ENCODE assay signal across 8 cellular contexts in the genomic region with DNA sequence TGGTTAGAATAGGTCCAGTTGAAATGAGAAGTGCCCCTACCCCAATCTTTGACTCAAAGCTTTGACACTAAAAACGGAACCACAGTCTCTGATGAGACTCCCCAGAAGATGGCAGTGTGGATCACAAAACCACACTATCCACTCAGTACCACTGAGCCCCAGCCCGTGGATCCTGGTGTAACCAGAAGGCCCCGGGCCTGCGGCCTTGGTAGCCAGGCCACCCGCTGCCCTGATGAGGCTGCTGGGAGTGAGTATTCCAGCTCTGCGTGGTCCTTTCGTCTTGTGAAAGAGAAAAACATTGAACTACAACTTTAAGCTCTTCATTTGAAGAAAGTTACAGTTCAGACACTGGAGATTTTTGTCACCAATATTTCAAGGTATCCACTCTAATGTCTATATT. TPM values are rescaled to one million over a fixed set of nuclear protein-coding genes. Genes with fewer than 3 reads are reported as not detected.
DNase-seq lines count a peak whose midpoint lies in the region; TF ChIP-seq lines count a peak whose summit lies in the region.

No MANE protein-coding gene starts in this region.

- H3K36me3 ChIP-seq in tibial nerve = no peaks in the 10 kb centered on the region

- TF ChIP-seq POLR2A in tibial nerve (IDR thresholded peaks at IDR 0.05) = no peak

- H3K27me3 Mint-ChIP-seq in activated naive CD4-positive, alpha-beta T cell treated with anti-CD3 and anti-CD28 coated beads, Interleukin-2, amount 50 U/mL, for 24 hours = peaks cover 5% of the 10 kb centered on the region
- peaks cover 3% of the 10 kb centered on the region for H3K27me3 Mint-ChIP-seq in osteocyte (ENCODE audit: unreplicated experiment)

- no peaks in the 10 kb centered on the region for H3K4me1 Mint-ChIP-seq in activated naive CD4-positive, alpha-beta T cell treated with anti-CD3 and anti-CD28 coated beads, Interleukin-2, amount 50 U/mL, for 24 hours
- peaks cover 7% of the 10 kb centered on the region for H3K4me1 Mint-ChIP-seq in osteocyte (ENCODE audit: unreplicated experiment)

- peak overlapping the region; percentile 17 for H3K27ac Mint-ChIP-seq in activated naive CD4-positive, alpha-beta T cell treated with anti-CD3 and anti-CD28 coated beads, Interleukin-2, amount 50 U/mL, for 24 hours
- peak overlapping the region; percentile 33 for H3K27ac Mint-ChIP-seq in osteocyte (ENCODE audit: unreplicated experiment)

- H3K9me3 ChIP-seq in tibial nerve = no peaks in the 10 kb centered on the region

- peak overlapping the region; percentile 32 to 71 (median 48) for H3K27ac ChIP-seq in tibial nerve

- TF ChIP-seq CTCF in osteocyte (IDR thresholded peaks at IDR 0.05) (peak; percentile 91), tibial nerve (IDR thresholded peaks at IDR 0.05) (peak; percentile 54 to 88 (median 72))

- no peaks in the 10 kb centered on the region for H3K27me3 ChIP-seq in tibial nerve

- no peak overlapping the region for H3K4me3 Mint-ChIP-seq in activated naive CD4-positive, alpha-beta T cell treated with anti-CD3 and anti-CD28 coated beads, Interleukin-2, amount 50 U/mL, for 24 hours
- no peak overlapping the region for H3K4me3 Mint-ChIP-seq in osteocyte (ENCODE audit: unreplicated experiment)

- TF ChIP-seq EP300 in tibial nerve (IDR thresholded peaks at IDR 0.05) = peak in 1 of 2 donors; percentile 61

- DNase-seq in NCI-H1417 (lab: John Stamatoyannopoulos, UW) = peak; percentile 37 to 93 (median 77)
- DNase-seq in NCI-H1417 treated with DMSO at 0.1 percent for 48 hours (lab: John Stamatoyannopoulos, UW) = no peak
- DNase-seq in LoVo (ENCODE audit: low spot score) = peak; percentile 68
- peak; percentile 88 for DNase-seq in SK-N-DZ (ENCODE audit: low spot score)
- DNase-seq in glomerular visceral epithelial cell (ENCODE audit: extremely low spot score) = peak; percentile 82
- peak; percentile 91 for DNase-seq in osteocyte (ENCODE audit: extremely low spot score, unreplicated experiment)
- peak; percentile 66 to 89 for DNase-seq in tibial nerve (ENCODE audit: low spot score in 2 of 2)

- WGBS in tibial nerve, 2 donors = 6 to 7% methylated on average over 7 of the region's 7 CpGs

- peaks cover 0 to 12% (median under 1%) of the 10 kb centered on the region in 4 donors for H3K4me1 ChIP-seq in tibial nerve

- no peaks in the 10 kb centered on the region for H3K9me3 Mint-ChIP-seq in activated naive CD4-positive, alpha-beta T cell treated with anti-CD3 and anti-CD28 coated beads, Interleukin-2, amount 50 U/mL, for 24 hours
- H3K9me3 Mint-ChIP-seq in osteocyte (ENCODE audit: unreplicated experiment) = no peaks in the 10 kb centered on the region

- no peaks in the 10 kb centered on the region for H3K36me3 Mint-ChIP-seq in activated naive CD4-positive, alpha-beta T cell treated with anti-CD3 and anti-CD28 coated beads, Interleukin-2, amount 50 U/mL, for 24 hours
- H3K36me3 Mint-ChIP-seq in osteocyte (ENCODE audit: unreplicated experiment) = no peaks in the 10 kb centered on the region

- H3K4me3 ChIP-seq in tibial nerve = no peak overlapping the region

RNA-seq across cellular contexts. Expression of gene FBP1, which starts 42.2 kb away (rescaled TPM):
- polyA plus RNA-seq in SK-N-DZ (2014; cell fraction: cytosol; rRNA removed) = 11.3 and 11.4 TPM in 2 replicates
- polyA plus RNA-seq in SK-N-DZ (2014; cell fraction: nucleus; rRNA removed) = 7.4 and 9.7 TPM in 2 replicates
- not detected in 2 replicates for total RNA-seq in osteocyte
- total RNA-seq in tibial nerve = 1 to 10 TPM; 4.8 to 8.6 (median 5.8) TPM

RNA-seq across cellular contexts. Expression of gene AOPEP, which starts 45.0 kb away (rescaled TPM):
- 203 and 210 TPM in 2 replicates for polyA plus RNA-seq in SK-N-DZ (2014; cell fraction: cytosol; rRNA removed)
- 227 and 240 TPM in 2 replicates for polyA plus RNA-seq in SK-N-DZ (2014; cell fraction: nucleus; rRNA removed)
- 104 and 108 TPM in 2 replicates for total RNA-seq in osteocyte
- total RNA-seq in tibial nerve = 100 to 1,000 TPM; 236 to 323 (median 265) TPM
